Comparison of ENCODE assay signal across 8 cellular contexts in the genomic region with DNA sequence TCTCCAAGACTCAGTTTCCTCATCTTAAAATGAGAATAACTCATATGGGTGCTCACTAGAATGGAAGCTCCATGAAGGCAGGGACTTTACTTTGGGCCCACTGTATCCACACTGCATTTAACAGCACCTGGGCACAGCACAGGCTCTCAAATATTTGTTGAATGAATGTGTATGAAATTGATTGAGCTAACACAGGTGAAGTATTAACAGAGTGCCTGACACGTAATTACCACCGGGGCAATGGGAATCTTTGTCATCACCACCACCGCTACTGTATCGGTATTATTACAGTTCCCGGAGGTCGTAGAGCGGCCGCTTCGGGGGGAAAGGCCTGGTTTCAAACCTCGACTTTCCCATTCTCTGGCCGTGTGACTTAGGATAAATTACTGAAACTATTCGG. TPM values are rescaled to one million over a fixed set of nuclear protein-coding genes. Genes with fewer than 3 reads are reported as not detected.
DNase-seq lines count a peak whose midpoint lies in the region; ATAC-seq and TF ChIP-seq lines count a peak whose summit lies in the region.

No MANE protein-coding gene starts in this region.

- H3K27me3 ChIP-seq in adipocyte (replicated peaks; ENCODE audit: control insufficient read depth, insufficient read depth, low read length) = no peaks in the 10 kb centered on the region
- no peaks in the 10 kb centered on the region for H3K27me3 ChIP-seq in liver (ENCODE audit: control insufficient read depth in 4 of 4, insufficient read depth in 4 of 4, low read length in 3 of 4)
- no peaks in the 10 kb centered on the region for H3K27me3 ChIP-seq in tibial nerve
- no peaks in the 10 kb centered on the region for H3K27me3 ChIP-seq in Karpas-422 (ENCODE audit: low read length)

- H3K27ac ChIP-seq in liver (ENCODE audit: low read depth in 1 of 2, low read length in 2 of 2) (peak overlapping the region; percentile 96 to 98), tibial nerve (peak overlapping the region; percentile 92 to 98 (median 96)), Karpas-422 (ENCODE audit: low read length) (no peak overlapping the region)

- H3K36me3 ChIP-seq in adipocyte (ENCODE audit: control insufficient read depth, insufficient read depth, low read length, severe bottlenecking) = no peaks in the 10 kb centered on the region
- H3K36me3 ChIP-seq in liver (ENCODE audit: control insufficient read depth in 4 of 4, insufficient read depth in 3 of 4, low read depth in 1 of 4, low read length in 3 of 4) = no peaks in the 10 kb centered on the region
- H3K36me3 ChIP-seq in tibial nerve = no peaks in the 10 kb centered on the region
- no peaks in the 10 kb centered on the region for H3K36me3 ChIP-seq in Karpas-422 (ENCODE audit: insufficient read depth, low read length)

- H3K9me3 ChIP-seq in adipocyte (ENCODE audit: control insufficient read depth, low read length) (no peaks in the 10 kb centered on the region), liver (ENCODE audit: control insufficient read depth in 4 of 4, low read length in 3 of 4) (no peaks in the 10 kb centered on the region), tibial nerve (no peaks in the 10 kb centered on the region), Karpas-422 (ENCODE audit: low read length) (no peaks in the 10 kb centered on the region)

- no peak overlapping the region for H2AFZ ChIP-seq in Karpas-422 (ENCODE audit: low read length)

- peaks cover 20% of the 10 kb centered on the region for H3K4me1 ChIP-seq in adipocyte (ENCODE audit: control insufficient read depth, insufficient read depth, low read length)
- peaks cover 2 to 45% (median 40%) of the 10 kb centered on the region in 4 donors for H3K4me1 ChIP-seq in liver (ENCODE audit: control insufficient read depth in 4 of 4, insufficient read depth in 4 of 4, low read length in 3 of 4)
- H3K4me1 ChIP-seq in tibial nerve = peaks cover 0 to 33% (median 5%) of the 10 kb centered on the region in 4 donors
- no peaks in the 10 kb centered on the region for H3K4me1 ChIP-seq in Karpas-422 (ENCODE audit: low read length)

- WGBS in liver = 34% methylated on average over 12 of the region's 12 CpGs
- 82 to 85% methylated on average over 12 of the region's 12 CpGs for WGBS in tibial nerve, 2 donors

- no peak overlapping the region for H3K4me2 ChIP-seq in Karpas-422 (ENCODE audit: low read depth, low read length, poor library complexity, severe bottlenecking)

- peaks cover 39% of the 10 kb centered on the region for H3K4me1 Mint-ChIP-seq in activated naive CD4-positive, alpha-beta T cell treated with anti-CD3 and anti-CD28 coated beads, Interleukin-2, amount 10 ng/mL, durations not matched to agents 7 days and 5 days

- no peaks in the 10 kb centered on the region for H3K9me2 ChIP-seq in Karpas-422 (replicated peaks; ENCODE audit: insufficient read depth, low read length)

- peaks cover 9% of the 10 kb centered on the region for H3K27me3 Mint-ChIP-seq in activated naive CD4-positive, alpha-beta T cell treated with anti-CD3 and anti-CD28 coated beads, Interleukin-2, amount 10 ng/mL, durations not matched to agents 7 days and 5 days

- peak overlapping the region; percentile 91 for H3K4me3 ChIP-seq in adipocyte (ENCODE audit: low read length)
- H3K4me3 ChIP-seq in liver (ENCODE audit: low read depth in 1 of 3, low read length in 3 of 3) = peak overlapping the region; percentile 63 to 88 (median 67)
- H3K4me3 ChIP-seq in tibial nerve = peak overlapping the region; percentile 54 to 86 (median 79)
- H3K4me3 ChIP-seq in Karpas-422 (ENCODE audit: low read length) = no peak overlapping the region

- no peaks in the 10 kb centered on the region for H3K9me3 Mint-ChIP-seq in activated naive CD4-positive, alpha-beta T cell treated with anti-CD3 and anti-CD28 coated beads, Interleukin-2, amount 10 ng/mL, durations not matched to agents 7 days and 5 days

- no peak for ATAC-seq in GM21529 (IDR thresholded peaks at IDR 0.05; ENCODE audit: unreplicated experiment)

- CTCF ChIA-PET in activated naive CD4-positive, alpha-beta T cell treated with anti-CD3 and anti-CD28 coated beads, Interleukin-2, amount 10 ng/mL, durations not matched to agents 7 days and 5 days (lab: Charles Lee) = interaction anchor here (1.7 kb wide), 1 partner anchor 20 kb away, joined by 6 read pairs; no protein-coding TSS in a partner anchor

- no peak for TF ChIP-seq CTCF in liver (IDR thresholded peaks at IDR 0.05; ENCODE audit: low read depth, low read length, missing input control)
- TF ChIP-seq CTCF in tibial nerve (IDR thresholded peaks at IDR 0.05) = no peak

- DNase-seq in activated naive CD4-positive, alpha-beta T cell treated with anti-CD3 and anti-CD28 coated beads, Interleukin-2, amount 10 ng/mL, durations not matched to agents 7 days and 5 days = no peak
- DNase-seq in activated naive CD4-positive, alpha-beta T cell treated with Interleukin-2 at 50 U/mL for 16 hours = no peak
- no peak for DNase-seq in adipocyte (ENCODE audit: low read depth)
- no peak for DNase-seq in tibial nerve (ENCODE audit: low spot score in 2 of 2)
- no peak for DNase-seq in Karpas-422
- DNase-seq in T-helper 9 cell = no peak

- peaks cover 10% of the 10 kb centered on the region for H3K36me3 Mint-ChIP-seq in activated naive CD4-positive, alpha-beta T cell treated with anti-CD3 and anti-CD28 coated beads, Interleukin-2, amount 10 ng/mL, durations not matched to agents 7 days and 5 days

- TF ChIP-seq EP300 in tibial nerve (IDR thresholded peaks at IDR 0.05) = no peak

- H4K20me1 ChIP-seq in Karpas-422 (ENCODE audit: insufficient read depth, low read depth, low read length) = no peaks in the 10 kb centered on the region

- no peak for TF ChIP-seq POLR2A in tibial nerve (IDR thresholded peaks at IDR 0.05)

- H3K79me2 ChIP-seq in Karpas-422 (ENCODE audit: low read length) = no peaks in the 10 kb centered on the region

- no peak overlapping the region for H3K27ac Mint-ChIP-seq in activated naive CD4-positive, alpha-beta T cell treated with anti-CD3 and anti-CD28 coated beads, Interleukin-2, amount 10 ng/mL, durations not matched to agents 7 days and 5 days

- no peak for TF ChIP-seq RAD21 in liver (IDR thresholded peaks at IDR 0.05)

- H3K4me3 Mint-ChIP-seq in activated naive CD4-positive, alpha-beta T cell treated with anti-CD3 and anti-CD28 coated beads, Interleukin-2, amount 10 ng/mL, durations not matched to agents 7 days and 5 days = peak overlapping the region; percentile 93

- H3K9ac ChIP-seq in adipocyte (ENCODE audit: low read length) (peak overlapping the region; percentile 97), liver (ENCODE audit: low read depth in 1 of 2, low read length in 2 of 2) (peak overlapping the region; percentile 85 to 100), Karpas-422 (ENCODE audit: low read length) (no peak overlapping the region)

TF ChIP-seq in liver, 16 proteins besides CTCF, POLR2A, EP300 and RAD21:
- TF ChIP-seq SP1 (IDR thresholded peaks at IDR 0.05) (no peak), FOXA2 (IDR thresholded peaks at IDR 0.05) (no peak)
- TF ChIP-seq, protein P1, sequence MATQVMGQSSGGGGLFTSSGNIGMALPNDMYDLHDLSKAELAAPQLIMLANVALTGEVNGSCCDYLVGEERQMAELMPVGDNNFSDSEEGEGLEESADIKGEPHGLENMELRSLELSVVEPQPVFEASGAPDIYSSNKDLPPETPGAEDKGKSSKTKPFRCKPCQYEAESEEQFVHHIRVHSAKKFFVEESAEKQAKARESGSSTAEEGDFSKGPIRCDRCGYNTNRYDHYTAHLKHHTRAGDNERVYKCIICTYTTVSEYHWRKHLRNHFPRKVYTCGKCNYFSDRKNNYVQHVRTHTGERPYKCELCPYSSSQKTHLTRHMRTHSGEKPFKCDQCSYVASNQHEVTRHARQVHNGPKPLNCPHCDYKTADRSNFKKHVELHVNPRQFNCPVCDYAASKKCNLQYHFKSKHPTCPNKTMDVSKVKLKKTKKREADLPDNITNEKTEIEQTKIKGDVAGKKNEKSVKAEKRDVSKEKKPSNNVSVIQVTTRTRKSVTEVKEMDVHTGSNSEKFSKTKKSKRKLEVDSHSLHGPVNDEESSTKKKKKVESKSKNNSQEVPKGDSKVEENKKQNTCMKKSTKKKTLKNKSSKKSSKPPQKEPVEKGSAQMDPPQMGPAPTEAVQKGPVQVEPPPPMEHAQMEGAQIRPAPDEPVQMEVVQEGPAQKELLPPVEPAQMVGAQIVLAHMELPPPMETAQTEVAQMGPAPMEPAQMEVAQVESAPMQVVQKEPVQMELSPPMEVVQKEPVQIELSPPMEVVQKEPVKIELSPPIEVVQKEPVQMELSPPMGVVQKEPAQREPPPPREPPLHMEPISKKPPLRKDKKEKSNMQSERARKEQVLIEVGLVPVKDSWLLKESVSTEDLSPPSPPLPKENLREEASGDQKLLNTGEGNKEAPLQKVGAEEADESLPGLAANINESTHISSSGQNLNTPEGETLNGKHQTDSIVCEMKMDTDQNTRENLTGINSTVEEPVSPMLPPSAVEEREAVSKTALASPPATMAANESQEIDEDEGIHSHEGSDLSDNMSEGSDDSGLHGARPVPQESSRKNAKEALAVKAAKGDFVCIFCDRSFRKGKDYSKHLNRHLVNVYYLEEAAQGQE (IDR thresholded peaks at IDR 0.05) = no peak

RNA-seq across cellular contexts. Expression of a gene that starts 1.2 kb away (rescaled TPM):
- total RNA-seq in liver (10 to 100 TPM in 1 of 2 donors, 1 to 10 TPM in 1; 5.6 to 15.1 TPM), tibial nerve (10 to 100 TPM; 15.1 to 24.9 (median 21.6) TPM)
- polyA plus RNA-seq in liver = 1 to 10 TPM; 2.7 to 2.8 TPM
- total RNA-seq in Karpas-422 (2014; rRNA removed; shearing (Covaris generic); ENCODE audit: low replicate concordance) = not detected in 2 replicates
